Comparison of ENCODE assay signal across 23 cellular contexts in genomic region chr11:27938011-27938410, GRCh38.
DNase-seq lines count a peak whose midpoint lies in the region; ATAC-seq, FAIRE-seq and TF ChIP-seq lines count a peak whose summit lies in the region.
"Had no signal": no experiment of that assay in that cellular context is flagged by ENCODE, and none has a peak within 500 bp of the region (broad histone marks: within the 10 kb centered on the region; RNA-seq: fewer than 3 reads in every experiment).

No MANE protein-coding gene starts in this region.

- no peaks in the 10 kb centered on the region for H4K20me1 ChIP-seq in HepG2 (ENCODE audit: insufficient read depth, low read length)

- H3K4me3 Mint-ChIP-seq in HFFc6: no peak overlapping the region
- no peak overlapping the region for H3K4me3 Mint-ChIP-seq in MCF 10A (ENCODE audit: unreplicated experiment)
- H3K4me3 Mint-ChIP-seq: CD4-positive, CD25-positive, alpha-beta regulatory T cell; IgD-negative memory B cell had no signal

- H3K79me2 ChIP-seq in HepG2 (ENCODE audit: insufficient read depth, low read length): no peaks in the 10 kb centered on the region

- H3K4me1 ChIP-seq in HepG2 (ENCODE audit: insufficient read depth, low read length) (no peaks in the 10 kb centered on the region), stomach (no peaks in the 10 kb centered on the region)

- CTCF ChIA-PET in MCF 10A (lab: Yijun Ruan, JAX): no interaction called here
- CTCF ChIA-PET in HepG2 (lab: Yijun Ruan, JAX; ENCODE audit: low intra/inter-chr PET ratio, low total read pairs): no interaction called here

- H3K27ac ChIP-seq in brain microvascular endothelial cell (peak overlapping the region; percentile 20), HepG2 (ENCODE audit: extremely low read length, insufficient read depth, low read length) (no peak overlapping the region), stomach (no peak overlapping the region)
- H3K27ac ChIP-seq: KMS-11 had no signal

- TF ChIP-seq POLR2A in HepG2 (IDR thresholded peaks at IDR 0.05; ENCODE audit: insufficient read depth in 1 of 2, low read depth in 2 of 2, low read length in 2 of 2) (no peak), stomach (IDR thresholded peaks at IDR 0.05) (no peak)

- WGBS in HepG2 (ENCODE audit: low lambda C conversion rate): 12% methylated on average over 4 of the region's 4 CpGs
- WGBS in stomach, 5 donors: 69 to 84% (median 81%) methylated on average over 4 of the region's 4 CpGs

- TF ChIP-seq RAD21 in HepG2 (CRISPR knock-in tag; IDR thresholded peaks at IDR 0.05): no peak

- no peak for ATAC-seq in HepG2
- ATAC-seq: PC-3 had no signal

- H3K36me3 ChIP-seq in brain microvascular endothelial cell (replicated peaks): no peaks in the 10 kb centered on the region
- H3K36me3 ChIP-seq in HepG2 (replicated peaks in 1 of 2; ENCODE audit: control insufficient read depth in 1 of 2, insufficient read depth in 2 of 2, low read length in 2 of 2): no peaks in the 10 kb centered on the region
- H3K36me3 ChIP-seq in stomach: no peaks in the 10 kb centered on the region

- no peak for FAIRE-seq in HepG2 (lab: Jason Lieb, UNC)
- FAIRE-seq: D721Med, GM19239 had no signal

- TF ChIP-seq CTCF in HFFc6 (IDR thresholded peaks at IDR 0.05) (no peak), brain microvascular endothelial cell (IDR thresholded peaks at IDR 0.05; ENCODE audit: low read depth, low read length, missing control alignments) (no peak), MCF 10A (IDR thresholded peaks at IDR 0.05; ENCODE audit: unreplicated experiment) (no peak), HepG2 (CRISPR knock-in tag; IDR thresholded peaks at IDR 0.05) (no peak), stomach (IDR thresholded peaks at IDR 0.05) (no peak)

- H3K27me3 ChIP-seq in brain microvascular endothelial cell (replicated peaks) (no peaks in the 10 kb centered on the region), HepG2 (ENCODE audit: control insufficient read depth in 1 of 2, insufficient read depth in 2 of 2, low read length in 2 of 2) (no peaks in the 10 kb centered on the region; a peak in 1 of 5 replicates), stomach (no peaks in the 10 kb centered on the region)

- no peak overlapping the region for H3K4me3 ChIP-seq in brain microvascular endothelial cell (ENCODE audit: low read depth, low read length)
- H3K4me3 ChIP-seq in HepG2 (replicated peaks in 1 of 3; ENCODE audit: insufficient read depth in 1 of 3, low read depth in 2 of 3, low read length in 3 of 3): no peak overlapping the region
- H3K4me3 ChIP-seq in stomach: no peak overlapping the region

- no peak overlapping the region for H3K4me2 ChIP-seq in HepG2 (ENCODE audit: low read depth, low read length)
- H3K4me2 ChIP-seq: KMS-11, SK-N-SH had no signal

- in situ Hi-C loops in brain microvascular endothelial cell (cut with HindIII; ENCODE audit: low pct_ligation_motif_present, low sequenced_read_pairs) (no loop called here), HepG2 (cut with HindIII; ENCODE audit: extremely low pct_ligation_motif_present, low pct_unique_long_range_greater_than_20kb) (no loop called here)

- intact Hi-C loops in MCF 10A (cut with micrococcal nuclease): no loop called here
- intact Hi-C loops in HepG2 (cut with micrococcal nuclease; ENCODE audit: unreplicated experiment): no loop called here
- intact Hi-C loops in stomach (cut with DNase I; ENCODE audit: low total_unique reads): no loop called here

- H3K9me3 Mint-ChIP-seq in HFFc6 (peaks cover 30% of the 10 kb centered on the region), MCF 10A (ENCODE audit: unreplicated experiment) (no peaks in the 10 kb centered on the region)

- POLR2A ChIA-PET in MCF 10A (lab: Yijun Ruan, JAX): no interaction called here
- POLR2A ChIA-PET in HepG2 (lab: Yijun Ruan, JAX): no interaction called here

- BruUV-seq in MCF 10A (replicated peaks; lab: Mats Ljungman, UMichigan) (no TSS peak), HepG2 (replicated peaks; lab: Mats Ljungman, UMichigan) (no TSS peak)

- H3K4me1 Mint-ChIP-seq in HFFc6 (ENCODE audit: low read depth) (peaks cover 54% of the 10 kb centered on the region), MCF 10A (ENCODE audit: insufficient read depth, unreplicated experiment) (peaks cover 20% of the 10 kb centered on the region)
- H3K4me1 Mint-ChIP-seq: CD4-positive, CD25-positive, alpha-beta regulatory T cell; IgD-negative memory B cell had no signal

- H3K9ac ChIP-seq in HepG2 (ENCODE audit: insufficient read depth, low read depth, low read length): no peak overlapping the region
- H3K9ac ChIP-seq: KMS-11, SK-N-SH had no signal

- no peaks in the 10 kb centered on the region for H3K27me3 Mint-ChIP-seq in HFFc6 (ENCODE audit: insufficient read depth)
- H3K27me3 Mint-ChIP-seq in MCF 10A (ENCODE audit: insufficient read depth, unreplicated experiment): no peaks in the 10 kb centered on the region
- H3K27me3 Mint-ChIP-seq: CD4-positive, CD25-positive, alpha-beta regulatory T cell; IgD-negative memory B cell had no signal

- DNase-seq in ELR (ENCODE audit: low read depth) (peak; percentile 19), HFFc6 (no peak), brain microvascular endothelial cell (peak; percentile 41), hepatic stellate cell (ENCODE audit: low spot score) (peak; percentile 19), midbrain (lab: John Stamatoyannopoulos, UW) (no peak), MCF 10A (ENCODE audit: unreplicated experiment) (no peak), HepG2 (ENCODE audit: low spot score) (no peak), stomach (no peak)
- DNase-seq: CD4-positive, CD25-positive, alpha-beta regulatory T cell; GF-D8; NCI-H1092 treated with DMSO at 0.1 percent for 48 hours; NCI-H1436; NCI-H187; NCI-H2171 treated with DMSO at 0.1 percent for 48 hours; NCI-H524; NCI-H774; PC-3; SK-N-SH; SW 1271 had no signal

- TF ChIP-seq EP300 in HepG2 (IDR thresholded peaks at IDR 0.05; ENCODE audit: low read depth in 2 of 2, low read length in 2 of 2): no peak
- no peak for TF ChIP-seq EP300 in HepG2 (CRISPR knock-in tag; IDR thresholded peaks at IDR 0.05; ENCODE audit: borderline replicate concordance)
- no peak for TF ChIP-seq EP300 in stomach (IDR thresholded peaks at IDR 0.05)

- H3K36me3 Mint-ChIP-seq in HFFc6 (ENCODE audit: low read depth) (peaks cover 34% of the 10 kb centered on the region), MCF 10A (ENCODE audit: insufficient read depth, unreplicated experiment) (no peaks in the 10 kb centered on the region)
- H3K36me3 Mint-ChIP-seq: CD4-positive, CD25-positive, alpha-beta regulatory T cell had no signal

- no peak overlapping the region for H2AFZ ChIP-seq in HepG2 (ENCODE audit: low read length)

- H3K27ac Mint-ChIP-seq in HFFc6 (peak overlapping the region; percentile 26), MCF 10A (ENCODE audit: low read depth, unreplicated experiment) (no peak overlapping the region)
- H3K27ac Mint-ChIP-seq: CD4-positive, CD25-positive, alpha-beta regulatory T cell; IgD-negative memory B cell had no signal

- no peaks in the 10 kb centered on the region; the same call in 1 of the 2 replicates for H3K9me3 ChIP-seq in HepG2 (ENCODE audit: low read length)
- H3K9me3 ChIP-seq in stomach: peaks cover 0 to 7% (median 0%) of the 10 kb centered on the region in 4 donors
- H3K9me3 ChIP-seq: SK-N-SH had no signal

TF ChIP-seq in HepG2, 621 proteins besides CTCF, POLR2A, EP300 and RAD21:
- TF ChIP-seq MAFK (conservative IDR thresholded peaks at IDR 0.05 in 1 of 2, IDR thresholded peaks at IDR 0.05 in 1 of 2; ENCODE audit: low read length in 2 of 2) (no peak), ZNF574 (CRISPR knock-in tag; IDR thresholded peaks at IDR 0.05) (no peak), TRIM22 (IDR thresholded peaks at IDR 0.05) (no peak)

Comparison
In these comparisons a context has a peak if more than half of its experiments do, and no peak if none do; other contexts are left out.
1. DNase-seq: peak in ELR (single experiment), brain microvascular endothelial cell (single experiment) and hepatic stellate cell (single experiment); none in HFFc6 (single experiment), midbrain (single experiment), MCF 10A (single experiment), HepG2 (single experiment) and stomach (single experiment).